19 cellular contexts compared by ENCODE assay signal in genomic region chr1:65503427-65503826, GRCh38.
DNase-seq lines count a peak whose midpoint lies in the region; ATAC-seq lines count a peak whose summit lies in the region.
"Had no signal": no experiment of that assay in that cellular context is flagged by ENCODE, and none has a peak within 500 bp of the region (broad histone marks: within the 10 kb centered on the region; RNA-seq: fewer than 3 reads in every experiment).

No MANE protein-coding gene starts in this region.

- H3K9ac ChIP-seq in mesenchymal stem cell (ENCODE audit: low read length): no peak overlapping the region

- no peaks in the 10 kb centered on the region for H3K36me3 ChIP-seq in mesenchymal stem cell (ENCODE audit: control insufficient read depth in 1 of 2, insufficient read depth in 2 of 2, low read depth in 1 of 2, low read length in 2 of 2)
- H3K36me3 ChIP-seq: BE2C, HAP-1 had no signal

- H3K23ac ChIP-seq in mesenchymal stem cell (ENCODE audit: low read length in 2 of 2): no peak overlapping the region

- H3K27ac ChIP-seq in mesenchymal stem cell (ENCODE audit: low read length, poor library complexity, severe bottlenecking): no peak overlapping the region

- H4K8ac ChIP-seq in mesenchymal stem cell (ENCODE audit: low read length): no peak overlapping the region

- H3K4ac ChIP-seq in mesenchymal stem cell (ENCODE audit: low read depth in 1 of 2, low read length in 2 of 2): no peak overlapping the region

- WGBS in mesenchymal stem cell: 50% methylated on average over 2 of the region's 4 CpGs

- H3K27me3 Mint-ChIP-seq in stimulated activated naive B cell treated with anti-CD40 and anti-IgM and Interleukin-4, amounts not matched to agents 10 μg/mL and 1 μg/mL and 100 μg/mL, for 72 hours: no peaks in the 10 kb centered on the region
- peaks cover 8% of the 10 kb centered on the region for H3K27me3 Mint-ChIP-seq in stimulated activated memory B cell treated with anti-CD40 and anti-IgM and Interleukin-4, amounts not matched to agents 10 μg/mL and 1 μg/mL and 100 μg/mL, for 72 hours
- H3K27me3 Mint-ChIP-seq: CD4-positive, CD25-positive, alpha-beta regulatory T cell had no signal

- H3K4me2 ChIP-seq in mesenchymal stem cell (ENCODE audit: low read length, poor library complexity, severe bottlenecking): no peak overlapping the region

- no peaks in the 10 kb centered on the region for H3K27me3 ChIP-seq in mesenchymal stem cell (ENCODE audit: control insufficient read depth in 1 of 2, insufficient read depth in 1 of 2, low read length in 2 of 2)
- H3K27me3 ChIP-seq: BE2C had no signal

- H3K4me3 Mint-ChIP-seq in stimulated activated naive B cell treated with anti-CD40 and anti-IgM and Interleukin-4, amounts not matched to agents 10 μg/mL and 1 μg/mL and 100 μg/mL, for 72 hours: no peak overlapping the region
- no peak overlapping the region for H3K4me3 Mint-ChIP-seq in stimulated activated memory B cell treated with anti-CD40 and anti-IgM and Interleukin-4, amounts not matched to agents 10 μg/mL and 1 μg/mL and 100 μg/mL, for 72 hours
- H3K4me3 Mint-ChIP-seq: CD4-positive, CD25-positive, alpha-beta regulatory T cell; CD8-positive, alpha-beta memory T cell; HFFc6 had no signal

- ATAC-seq in stimulated activated naive B cell treated with anti-CD40 and anti-IgM and Interleukin-4, amounts not matched to agents 10 μg/mL and 1 μg/mL and 100 μg/mL, for 72 hours (replicated peaks): no peak
- no peak for ATAC-seq in stimulated activated memory B cell treated with anti-CD40 and anti-IgM and Interleukin-4, amounts not matched to agents 10 μg/mL and 1 μg/mL and 100 μg/mL, for 72 hours
- ATAC-seq: K562 had no signal

- no peaks in the 10 kb centered on the region for H3K4me1 ChIP-seq in mesenchymal stem cell (ENCODE audit: control insufficient read depth, insufficient read depth, low read depth, low read length)
- H3K4me1 ChIP-seq: BE2C, HAP-1 had no signal

- no peak overlapping the region for H2BK5ac ChIP-seq in mesenchymal stem cell (ENCODE audit: low read depth, low read length, poor library complexity, severe bottlenecking)

- no peaks in the 10 kb centered on the region for H3K4me1 Mint-ChIP-seq in stimulated activated naive B cell treated with anti-CD40 and anti-IgM and Interleukin-4, amounts not matched to agents 10 μg/mL and 1 μg/mL and 100 μg/mL, for 72 hours
- H3K4me1 Mint-ChIP-seq in stimulated activated memory B cell treated with anti-CD40 and anti-IgM and Interleukin-4, amounts not matched to agents 10 μg/mL and 1 μg/mL and 100 μg/mL, for 72 hours: no peaks in the 10 kb centered on the region
- H3K4me1 Mint-ChIP-seq: CD4-positive, CD25-positive, alpha-beta regulatory T cell; CD8-positive, alpha-beta memory T cell had no signal

- no peak overlapping the region for H2BK15ac ChIP-seq in mesenchymal stem cell (ENCODE audit: low read depth, poor library complexity, severe bottlenecking)

- H3K36me3 Mint-ChIP-seq in stimulated activated naive B cell treated with anti-CD40 and anti-IgM and Interleukin-4, amounts not matched to agents 10 μg/mL and 1 μg/mL and 100 μg/mL, for 72 hours: no peaks in the 10 kb centered on the region
- H3K36me3 Mint-ChIP-seq in stimulated activated memory B cell treated with anti-CD40 and anti-IgM and Interleukin-4, amounts not matched to agents 10 μg/mL and 1 μg/mL and 100 μg/mL, for 72 hours: no peaks in the 10 kb centered on the region
- H3K36me3 Mint-ChIP-seq: CD4-positive, CD25-positive, alpha-beta regulatory T cell had no signal

- H3K79me1 ChIP-seq in mesenchymal stem cell (replicated peaks; ENCODE audit: low read length, poor library complexity, severe bottlenecking): peaks cover 2% of the 10 kb centered on the region

- no peak overlapping the region for H2AK5ac ChIP-seq in mesenchymal stem cell (ENCODE audit: low read length, severe bottlenecking)

- no peak overlapping the region for H4K91ac ChIP-seq in mesenchymal stem cell (ENCODE audit: low read length)

- H2AFZ ChIP-seq in mesenchymal stem cell (ENCODE audit: low read depth, low read length): no peak overlapping the region

- no peak overlapping the region for H2BK120ac ChIP-seq in mesenchymal stem cell (ENCODE audit: low read depth, low read length)

- H3K18ac ChIP-seq in mesenchymal stem cell (ENCODE audit: low read depth in 1 of 2, low read length in 2 of 2): no peak overlapping the region

- H3K14ac ChIP-seq in mesenchymal stem cell (ENCODE audit: low read length in 2 of 2): no peak overlapping the region

- H3K9me3 Mint-ChIP-seq in stimulated activated naive B cell treated with anti-CD40 and anti-IgM and Interleukin-4, amounts not matched to agents 10 μg/mL and 1 μg/mL and 100 μg/mL, for 72 hours: no peaks in the 10 kb centered on the region
- H3K9me3 Mint-ChIP-seq in stimulated activated memory B cell treated with anti-CD40 and anti-IgM and Interleukin-4, amounts not matched to agents 10 μg/mL and 1 μg/mL and 100 μg/mL, for 72 hours: no peaks in the 10 kb centered on the region
- H3K9me3 Mint-ChIP-seq: CD8-positive, alpha-beta memory T cell had no signal

- H3K27ac Mint-ChIP-seq in stimulated activated naive B cell treated with anti-CD40 and anti-IgM and Interleukin-4, amounts not matched to agents 10 μg/mL and 1 μg/mL and 100 μg/mL, for 72 hours: no peak overlapping the region
- H3K27ac Mint-ChIP-seq in stimulated activated memory B cell treated with anti-CD40 and anti-IgM and Interleukin-4, amounts not matched to agents 10 μg/mL and 1 μg/mL and 100 μg/mL, for 72 hours: no peak overlapping the region
- H3K27ac Mint-ChIP-seq: CD4-positive, CD25-positive, alpha-beta regulatory T cell; HFFc6 had no signal

- DNase-seq in ELR (ENCODE audit: low read depth): peak; percentile 33
- DNase-seq in HS-5 (ENCODE audit: low read depth): peak; percentile 9
- peak; percentile 45 for DNase-seq in amniotic epithelial cell (ENCODE audit: low read depth)
- peak; percentile 34 for DNase-seq in mesenchymal stem cell
- DNase-seq in activated T-cell treated with anti-CD3 and anti-CD28 coated beads for 4 hours: no peak
- no peak for DNase-seq in stimulated activated naive B cell treated with anti-CD40 and anti-IgM and Interleukin-4, amounts not matched to agents 10 μg/mL and 1 μg/mL and 100 μg/mL, for 72 hours
- DNase-seq: ACHN; BE2C; C1 segment of cervical spinal cord; CD4-positive, CD25-positive, alpha-beta regulatory T cell; CD8-positive, alpha-beta memory T cell; COR-L47; DMS 273 treated with DMSO at 0.1 percent for 48 hours; DMS79; GF-D8; HFFc6 had no signal

- H3K4me3 ChIP-seq in mesenchymal stem cell (ENCODE audit: insufficient read depth in 1 of 2, low read depth in 1 of 2, low read length in 2 of 2): no peak overlapping the region
- H3K4me3 ChIP-seq: HAP-1, K562 had no signal

- H2BK12ac ChIP-seq in mesenchymal stem cell (ENCODE audit: low read length in 2 of 2): no peak overlapping the region

- peaks cover 3% of the 10 kb centered on the region for H3K9me3 ChIP-seq in mesenchymal stem cell (ENCODE audit: control insufficient read depth, low read length)
- H3K9me3 ChIP-seq: BE2C, HAP-1 had no signal

Comparison
In these comparisons a context has a peak if more than half of its experiments do, and no peak if none do; other contexts are left out.
1. DNase-seq: peak in ELR (single experiment), HS-5 (single experiment), amniotic epithelial cell (single experiment) and mesenchymal stem cell (single experiment); none in activated T-cell treated with anti-CD3 and anti-CD28 coated beads for 4 hours (single experiment) and stimulated activated naive B cell treated with anti-CD40 and anti-IgM and Interleukin-4, amounts not matched to agents 10 μg/mL and 1 μg/mL and 100 μg/mL, for 72 hours (single experiment).